ENCODE assay signal across 8 cellular contexts in the genomic region with DNA sequence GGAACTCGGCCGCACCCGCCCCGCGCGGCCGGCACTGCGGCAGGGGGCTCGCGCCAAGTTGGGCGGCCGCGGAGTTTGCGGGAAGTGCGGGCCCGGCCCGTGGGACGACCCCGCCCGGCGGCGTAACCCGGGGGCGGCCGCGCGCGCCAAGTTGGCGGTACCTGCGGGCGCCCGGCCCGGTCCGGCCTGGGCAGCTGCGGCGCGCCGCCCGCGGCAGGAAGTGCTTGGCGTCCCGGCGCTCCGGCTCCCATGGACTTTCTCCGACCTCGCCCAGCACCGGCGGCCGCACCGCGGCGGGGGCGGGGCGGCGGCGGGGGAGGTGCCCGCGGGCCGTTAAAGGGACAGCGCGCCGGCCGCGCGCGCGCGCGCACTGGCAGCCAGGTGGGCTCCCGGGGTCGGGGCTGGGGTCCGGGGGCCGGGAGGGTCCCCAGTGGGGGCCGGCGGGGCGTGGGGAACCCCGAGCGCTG. TPM values are rescaled to one million over a fixed set of nuclear protein-coding genes. Genes with fewer than 3 reads are reported as not detected.
DNase-seq lines count a peak whose midpoint lies in the region; ATAC-seq, FAIRE-seq and TF ChIP-seq lines count a peak whose summit lies in the region.

A gene with protein sequence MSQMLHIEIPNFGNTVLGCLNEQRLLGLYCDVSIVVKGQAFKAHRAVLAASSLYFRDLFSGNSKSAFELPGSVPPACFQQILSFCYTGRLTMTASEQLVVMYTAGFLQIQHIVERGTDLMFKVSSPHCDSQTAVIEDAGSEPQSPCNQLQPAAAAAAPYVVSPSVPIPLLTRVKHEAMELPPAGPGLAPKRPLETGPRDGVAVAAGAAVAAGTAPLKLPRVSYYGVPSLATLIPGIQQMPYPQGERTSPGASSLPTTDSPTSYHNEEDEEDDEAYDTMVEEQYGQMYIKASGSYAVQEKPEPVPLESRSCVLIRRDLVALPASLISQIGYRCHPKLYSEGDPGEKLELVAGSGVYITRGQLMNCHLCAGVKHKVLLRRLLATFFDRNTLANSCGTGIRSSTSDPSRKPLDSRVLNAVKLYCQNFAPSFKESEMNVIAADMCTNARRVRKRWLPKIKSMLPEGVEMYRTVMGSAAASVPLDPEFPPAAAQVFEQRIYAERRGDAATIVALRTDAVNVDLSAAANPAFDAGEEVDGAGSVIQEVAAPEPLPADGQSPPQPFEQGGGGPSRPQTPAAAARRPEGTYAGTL (minus strand): TSS at position 262 of the 467 bp plus-strand sequence. CDS start 44,768 bp downstream, outside the sequence.

- peak within 1 kb of the TSS; percentile 86 to 91 for H3K9ac ChIP-seq in stomach smooth muscle (ENCODE audit: low read length in 2 of 2)

- no peaks in the 10 kb centered on the region for H3K36me3 ChIP-seq in right lobe of liver
- H3K36me3 ChIP-seq in stomach smooth muscle (ENCODE audit: control insufficient read depth in 2 of 2, insufficient read depth in 2 of 2, low read length in 2 of 2), result no peaks in the 10 kb centered on the region

- H3K27ac ChIP-seq in right lobe of liver (peak within 1 kb of the TSS; percentile 68 to 90 (median 79)), stomach smooth muscle (ENCODE audit: low read length) (peak within 1 kb of the TSS; percentile 99)

- H3K27me3 ChIP-seq in right lobe of liver, result no peaks in the 10 kb centered on the region
- H3K27me3 ChIP-seq in stomach smooth muscle (ENCODE audit: control insufficient read depth in 1 of 2, insufficient read depth in 2 of 2, low read length in 2 of 2), result no peaks in the 10 kb centered on the region

- H3K4me1 ChIP-seq in right lobe of liver (peaks cover 0 to 35% (median 16%) of the 10 kb centered on the region in 4 donors), stomach smooth muscle (ENCODE audit: control insufficient read depth, insufficient read depth, low read length) (peaks cover 53% of the 10 kb centered on the region)

- TF ChIP-seq POLR2A in right lobe of liver (IDR thresholded peaks at IDR 0.05) (peak; percentile 78), GM12892 (IDR thresholded peaks at IDR 0.05; ENCODE audit: low read depth, low read length) (no peak)

- H3K9me3 ChIP-seq in right lobe of liver (no peaks in the 10 kb centered on the region), stomach smooth muscle (ENCODE audit: control insufficient read depth in 2 of 2, low read length in 2 of 2) (no peaks in the 10 kb centered on the region)

- ATAC-seq in GM19324 (IDR thresholded peaks at IDR 0.05; ENCODE audit: low FRiP score, unreplicated experiment), result peak; percentile 50
- peak; percentile 44 for ATAC-seq in SK-N-SH treated with all-trans-retinoic acid at 6 μM for 48 hours
- peak; percentile 63 to 78 (median 66) for ATAC-seq in right lobe of liver

- no peak for TF ChIP-seq CTCF in right lobe of liver (IDR thresholded peaks at IDR 0.05)

- DNase-seq in A172 (ENCODE audit: low spot score), result no peak
- peak; percentile 69 for DNase-seq in dermis blood vessel endothelial cell
- peak; percentile 84 to 88 (median 88) for DNase-seq in right lobe of liver
- no peak for DNase-seq in superior temporal gyrus (ENCODE audit: extremely low spot score)
- DNase-seq in GM12892 (ENCODE audit: insufficient read length), result no peak

- H3K4me3 ChIP-seq in right lobe of liver (peak within 1 kb of the TSS; percentile 74 to 91 (median 82)), stomach smooth muscle (ENCODE audit: low read length in 2 of 2) (peak within 1 kb of the TSS; percentile 69 to 80)

- no peak for FAIRE-seq in GM12892 (lab: Jason Lieb, UNC)

- WGBS in right lobe of liver (ENCODE audit: insufficient coverage, low coverage, low lambda C conversion rate, missing lambda C conversion rate), result no CpG with 5 or more reads among the region's 78 CpGs

- intact Hi-C loops in right lobe of liver (cut with DNase I), result no loop called here

TF ChIP-seq in SK-N-SH treated with all-trans-retinoic acid at 6 μM for 48 hours, 23 proteins besides CTCF, POLR2A, EP300 and RAD21:
- no peak for TF ChIP-seq ZC3H10 (CRISPR knock-in tag; IDR thresholded peaks at IDR 0.05)
- TF ChIP-seq, protein P1, sequence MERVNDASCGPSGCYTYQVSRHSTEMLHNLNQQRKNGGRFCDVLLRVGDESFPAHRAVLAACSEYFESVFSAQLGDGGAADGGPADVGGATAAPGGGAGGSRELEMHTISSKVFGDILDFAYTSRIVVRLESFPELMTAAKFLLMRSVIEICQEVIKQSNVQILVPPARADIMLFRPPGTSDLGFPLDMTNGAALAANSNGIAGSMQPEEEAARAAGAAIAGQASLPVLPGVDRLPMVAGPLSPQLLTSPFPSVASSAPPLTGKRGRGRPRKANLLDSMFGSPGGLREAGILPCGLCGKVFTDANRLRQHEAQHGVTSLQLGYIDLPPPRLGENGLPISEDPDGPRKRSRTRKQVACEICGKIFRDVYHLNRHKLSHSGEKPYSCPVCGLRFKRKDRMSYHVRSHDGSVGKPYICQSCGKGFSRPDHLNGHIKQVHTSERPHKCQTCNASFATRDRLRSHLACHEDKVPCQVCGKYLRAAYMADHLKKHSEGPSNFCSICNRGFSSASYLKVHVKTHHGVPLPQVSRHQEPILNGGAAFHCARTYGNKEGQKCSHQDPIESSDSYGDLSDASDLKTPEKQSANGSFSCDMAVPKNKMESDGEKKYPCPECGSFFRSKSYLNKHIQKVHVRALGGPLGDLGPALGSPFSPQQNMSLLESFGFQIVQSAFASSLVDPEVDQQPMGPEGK (CRISPR knock-in tag; IDR thresholded peaks at IDR 0.05; ENCODE audit: borderline replicate concordance), result no peak
- TF ChIP-seq, protein P2, sequence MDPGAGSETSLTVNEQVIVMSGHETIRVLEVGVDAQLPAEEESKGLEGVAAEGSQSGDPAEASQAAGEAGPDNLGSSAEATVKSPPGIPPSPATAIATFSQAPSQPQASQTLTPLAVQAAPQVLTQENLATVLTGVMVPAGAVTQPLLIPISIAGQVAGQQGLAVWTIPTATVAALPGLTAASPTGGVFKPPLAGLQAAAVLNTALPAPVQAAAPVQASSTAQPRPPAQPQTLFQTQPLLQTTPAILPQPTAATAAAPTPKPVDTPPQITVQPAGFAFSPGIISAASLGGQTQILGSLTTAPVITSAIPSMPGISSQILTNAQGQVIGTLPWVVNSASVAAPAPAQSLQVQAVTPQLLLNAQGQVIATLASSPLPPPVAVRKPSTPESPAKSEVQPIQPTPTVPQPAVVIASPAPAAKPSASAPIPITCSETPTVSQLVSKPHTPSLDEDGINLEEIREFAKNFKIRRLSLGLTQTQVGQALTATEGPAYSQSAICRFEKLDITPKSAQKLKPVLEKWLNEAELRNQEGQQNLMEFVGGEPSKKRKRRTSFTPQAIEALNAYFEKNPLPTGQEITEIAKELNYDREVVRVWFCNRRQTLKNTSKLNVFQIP (CRISPR knock-in tag; IDR thresholded peaks at IDR 0.05; ENCODE audit: borderline replicate concordance, low read depth), result no peak
- no peak for TF ChIP-seq ZNF8 (CRISPR knock-in tag; IDR thresholded peaks at IDR 0.05)
- TF ChIP-seq BACH2 (CRISPR knock-in tag; IDR thresholded peaks at IDR 0.05; ENCODE audit: borderline replicate concordance), result no peak
- TF ChIP-seq CSDC2 (CRISPR knock-in tag; IDR thresholded peaks at IDR 0.05), result no peak
- no peak for TF ChIP-seq ZFP3 (CRISPR knock-in tag; IDR thresholded peaks at IDR 0.05)
- TF ChIP-seq, protein P3, sequence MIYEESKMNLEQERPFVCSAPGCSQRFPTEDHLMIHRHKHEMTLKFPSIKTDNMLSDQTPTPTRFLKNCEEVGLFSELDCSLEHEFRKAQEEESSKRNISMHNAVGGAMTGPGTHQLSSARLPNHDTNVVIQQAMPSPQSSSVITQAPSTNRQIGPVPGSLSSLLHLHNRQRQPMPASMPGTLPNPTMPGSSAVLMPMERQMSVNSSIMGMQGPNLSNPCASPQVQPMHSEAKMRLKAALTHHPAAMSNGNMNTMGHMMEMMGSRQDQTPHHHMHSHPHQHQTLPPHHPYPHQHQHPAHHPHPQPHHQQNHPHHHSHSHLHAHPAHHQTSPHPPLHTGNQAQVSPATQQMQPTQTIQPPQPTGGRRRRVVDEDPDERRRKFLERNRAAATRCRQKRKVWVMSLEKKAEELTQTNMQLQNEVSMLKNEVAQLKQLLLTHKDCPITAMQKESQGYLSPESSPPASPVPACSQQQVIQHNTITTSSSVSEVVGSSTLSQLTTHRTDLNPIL (CRISPR knock-in tag; IDR thresholded peaks at IDR 0.05; ENCODE audit: low read depth), result no peak
- no peak for TF ChIP-seq TCF4 (CRISPR knock-in tag; IDR thresholded peaks at IDR 0.05; ENCODE audit: borderline replicate concordance)
- no peak for TF ChIP-seq OSR1 (CRISPR knock-in tag; IDR thresholded peaks at IDR 0.05)
- TF ChIP-seq ISL1 (CRISPR knock-in tag; IDR thresholded peaks at IDR 0.05), result no peak
- TF ChIP-seq TOX (CRISPR knock-in tag; IDR thresholded peaks at IDR 0.05; ENCODE audit: borderline replicate concordance), result no peak

RNA-seq across cellular contexts. Expression of the gene that starts here (rescaled TPM):
- total RNA-seq in A172 (2014; rRNA removed; shearing (Covaris generic)), result 34.2 and 41.6 TPM in 2 replicates
- 21.6 and 26.5 TPM in 2 replicates for total RNA-seq in dermis blood vessel endothelial cell
- 10 to 100 TPM; 10.9 to 25.8 (median 13.8) TPM for total RNA-seq in right lobe of liver
- polyA plus RNA-seq in GM12892 (2012; ENCODE audit: missing spikeins), result 0.04 TPM

Comparison
In these comparisons a context has a peak if more than half of its experiments do, and no peak if none do; other contexts are left out.
1. DNase-seq: peak in dermis blood vessel endothelial cell (single experiment) and right lobe of liver (3 of 3); none in A172 (single experiment), superior temporal gyrus (single experiment) and GM12892 (single experiment).
2. Peak in every context shown above with its lines, with median percentiles within 50 percentile points of each other: ATAC-seq.